Comparison of ENCODE assay signal across 11 cellular contexts in the genomic region with DNA sequence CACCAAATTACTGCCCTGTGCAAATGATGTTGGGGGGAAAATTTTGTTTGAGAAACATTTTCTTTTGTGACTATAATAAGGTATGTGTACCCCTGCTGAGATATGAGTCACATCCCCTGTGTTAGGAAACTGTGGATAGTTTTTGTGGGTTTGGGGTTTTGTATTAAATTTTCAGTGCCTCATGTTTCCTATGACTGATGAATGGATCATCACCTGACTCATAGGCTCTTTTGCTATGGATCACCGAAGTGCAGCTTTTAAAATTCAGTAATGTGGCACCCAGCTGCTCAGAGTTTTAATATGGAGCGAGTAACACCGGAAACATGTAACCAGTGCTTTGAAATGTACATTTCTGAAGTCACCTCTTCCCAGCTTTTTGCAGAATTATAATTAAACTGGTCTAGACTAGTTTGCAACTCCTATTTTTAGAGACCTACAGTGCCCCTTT.
DNase-seq lines count a peak whose midpoint lies in the region; ATAC-seq and TF ChIP-seq lines count a peak whose summit lies in the region.
"Had no signal": no experiment of that assay in that cellular context is flagged by ENCODE, and none has a peak within 500 bp of the region (broad histone marks: within the 10 kb centered on the region; RNA-seq: fewer than 3 reads in every experiment).

No MANE protein-coding gene starts in this region.

- H3K36me3 ChIP-seq in A673 (ENCODE audit: insufficient read depth, low read length, poor library complexity, severe bottlenecking): no peaks in the 10 kb centered on the region
- no peaks in the 10 kb centered on the region for H3K36me3 ChIP-seq in aorta (ENCODE audit: control insufficient read depth in 1 of 2, insufficient read depth in 2 of 2, low read length in 1 of 2)
- H3K36me3 ChIP-seq: left ventricle myocardium inferior had no signal

- ATAC-seq in HG03159 (IDR thresholded peaks at IDR 0.05; ENCODE audit: unreplicated experiment): no peak
- no peak for ATAC-seq in GM21576 (IDR thresholded peaks at IDR 0.05; ENCODE audit: unreplicated experiment)
- ATAC-seq in aorta (ENCODE audit: low FRiP score): no peak

- H3K4me1 ChIP-seq in A673 (ENCODE audit: insufficient read depth, low read length, poor library complexity, severe bottlenecking) (peaks cover 22% of the 10 kb centered on the region), aorta (ENCODE audit: control insufficient read depth in 1 of 2, insufficient read depth in 2 of 2, low read length in 2 of 2) (no peaks in the 10 kb centered on the region)
- H3K4me1 ChIP-seq: left ventricle myocardium inferior had no signal

- POLR2A ChIA-PET in A673 (lab: Charles Lee; ENCODE audit: low non-redundant PET): no interaction called here

- CTCF ChIA-PET in A673 (lab: Charles Lee): no interaction called here

- H3K9me3 ChIP-seq in A673 (ENCODE audit: low read depth, low read length, poor library complexity, severe bottlenecking): no peaks in the 10 kb centered on the region
- H3K9me3 ChIP-seq in aorta (ENCODE audit: control insufficient read depth, low read length): no peaks in the 10 kb centered on the region
- H3K9me3 ChIP-seq: left ventricle myocardium inferior had no signal

- H3K4me3 ChIP-seq in A673 (ENCODE audit: low read depth, low read length, poor library complexity, severe bottlenecking) (no peak overlapping the region), fibroblast of mammary gland (ENCODE audit: control insufficient read depth, low read depth, low read length) (no peak overlapping the region), aorta (ENCODE audit: low read length in 2 of 2) (no peak overlapping the region)
- H3K4me3 ChIP-seq: left ventricle myocardium inferior had no signal

- TF ChIP-seq CTCF in A673 (conservative IDR thresholded peaks at IDR 0.05; ENCODE audit: low read depth, low read length): no peak
- TF ChIP-seq CTCF in fibroblast of mammary gland (conservative IDR thresholded peaks at IDR 0.05; ENCODE audit: control insufficient read depth, insufficient read depth, low read depth, low read length): no peak

- intact Hi-C loops in A673 (cut with micrococcal nuclease; ENCODE audit: unreplicated experiment) (loop anchor here (2.0 kb wide), 1 partner anchor 410 kb away; no protein-coding TSS in a partner anchor), aorta (cut with DNase I) (no loop called here)

- no peaks in the 10 kb centered on the region for H3K27me3 ChIP-seq in A673 (replicated peaks; ENCODE audit: insufficient read depth, low read depth, low read length, poor library complexity)
- H3K27me3 ChIP-seq in aorta (ENCODE audit: control insufficient read depth in 1 of 2, insufficient read depth in 2 of 2, low read length in 1 of 2): no peaks in the 10 kb centered on the region

- 70 to 74% methylated on average over 3 of the region's 3 CpGs for WGBS in aorta, 2 donors

- peak; percentile 95 for DNase-seq in A673 (ENCODE audit: low spot score)
- peak; percentile 94 for DNase-seq in H4 (ENCODE audit: low spot score)
- peak; percentile 94 for DNase-seq in SIG-M5 treated with dmso at 0.1 percent for 504 hours (lab: John Stamatoyannopoulos, UW; ENCODE audit: unreplicated experiment)
- DNase-seq in fibroblast of mammary gland (ENCODE audit: low read depth): peak; percentile 100
- no peak for DNase-seq in NCI-H524 (lab: John Stamatoyannopoulos, UW)
- DNase-seq in aorta: no peak
- DNase-seq: activated naive CD4-positive, alpha-beta T cell treated with anti-CD3 and anti-CD28 coated beads, Interleukin-2, amount 10 ng/mL, durations not matched to agents 7 days and 5 days; left ventricle myocardium inferior; NCI-H69 had no signal

- peak overlapping the region; percentile 25 for H3K27ac ChIP-seq in A673 (ENCODE audit: low read depth, low read length, poor library complexity, severe bottlenecking)
- H3K27ac ChIP-seq in aorta (ENCODE audit: low read depth in 1 of 2, low read length in 2 of 2): no peak overlapping the region
- H3K27ac ChIP-seq: left ventricle myocardium inferior had no signal

- no TSS peak for BruUV-seq in A673 (replicated peaks; lab: Mats Ljungman, UMichigan)

Comparison
In these comparisons a context has a peak if more than half of its experiments do, and no peak if none do; other contexts are left out.
1. DNase-seq: peak in A673 (single experiment), H4 (single experiment), SIG-M5 treated with dmso at 0.1 percent for 504 hours (single experiment) and fibroblast of mammary gland (single experiment); none in NCI-H524 (0 of 2) and aorta (0 of 2).